ENCODE assay signal across 8 cellular contexts in the genomic region with DNA sequence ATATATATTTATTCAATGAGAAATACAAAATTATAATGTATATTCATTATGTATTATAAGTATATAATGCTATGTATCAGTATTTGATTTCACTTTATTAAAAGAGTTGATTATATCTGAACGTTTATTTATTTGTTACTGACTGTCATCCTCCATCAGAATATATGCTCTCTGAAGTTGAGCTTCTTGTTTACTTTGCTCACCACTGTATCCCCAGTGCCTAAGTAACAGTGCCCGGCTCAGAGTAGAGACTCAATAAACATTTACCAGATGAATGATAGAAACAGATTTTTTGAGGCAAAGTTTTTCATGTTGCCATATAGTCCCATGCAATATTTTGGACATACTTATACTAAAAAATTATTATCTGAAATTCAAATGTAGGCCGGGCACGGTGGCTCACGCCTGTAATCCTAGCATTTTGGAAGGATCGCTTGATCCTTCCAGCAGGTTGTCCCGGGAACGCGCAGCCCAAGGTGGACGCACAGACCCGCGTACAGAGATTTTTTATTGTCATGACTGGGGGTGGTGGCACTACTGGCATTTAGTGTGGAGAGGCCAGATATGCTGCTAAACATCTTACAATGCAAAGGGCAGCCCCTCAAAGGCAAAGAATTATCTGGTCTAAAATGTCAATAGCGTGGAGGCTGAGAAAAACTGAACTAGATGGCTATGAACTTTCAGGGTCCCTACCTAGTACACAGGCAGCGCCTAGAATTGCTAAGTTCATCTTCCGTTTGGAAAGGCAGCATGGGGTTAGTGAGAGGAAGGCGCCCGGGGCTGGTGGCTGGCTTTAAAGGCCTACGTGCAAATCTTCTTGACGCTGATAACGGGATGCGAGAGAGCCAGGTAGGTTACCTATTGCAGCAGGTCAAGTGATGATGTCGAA. TPM values are rescaled to one million over a fixed set of nuclear protein-coding genes. Genes with fewer than 3 reads are reported as not detected.
DNase-seq lines count a peak whose midpoint lies in the region; ATAC-seq and TF ChIP-seq lines count a peak whose summit lies in the region.

No MANE protein-coding gene starts in this region.

- H3K4me2 ChIP-seq in fibroblast of lung (ENCODE audit: extremely low read depth, insufficient read depth, low read length) (peak overlapping the region; percentile 97), trophoblast cell (ENCODE audit: low read length) (peak overlapping the region; percentile 89)

- H3K27ac ChIP-seq in Peyer's patch (peak overlapping the region; percentile 46 to 95 (median 88)), fibroblast of lung (ENCODE audit: insufficient read depth, low read length) (peak overlapping the region; percentile 44), trophoblast cell (ENCODE audit: low read depth, low read length) (no peak overlapping the region)

- H3K9me3 ChIP-seq in Peyer's patch (no peaks in the 10 kb centered on the region), fibroblast of lung (ENCODE audit: control insufficient read depth, insufficient read depth, low read depth, low read length) (no peaks in the 10 kb centered on the region), trophoblast cell (ENCODE audit: insufficient read depth, low read depth, low read length) (no peaks in the 10 kb centered on the region)

- no peak overlapping the region for H2AK5ac ChIP-seq in trophoblast cell (ENCODE audit: low read length)

- H2AFZ ChIP-seq in fibroblast of lung (ENCODE audit: low read length) (peak overlapping the region; percentile 99), trophoblast cell (ENCODE audit: insufficient read depth, low read length, poor library complexity) (peak overlapping the region; percentile 89)

- ATAC-seq in HG02678 (IDR thresholded peaks at IDR 0.05; ENCODE audit: unreplicated experiment) = peak; percentile 23

- peaks cover 41% of the 10 kb centered on the region for H3K79me2 ChIP-seq in fibroblast of lung (ENCODE audit: control insufficient read depth, insufficient read depth, low read length)
- H3K79me2 ChIP-seq in trophoblast cell (ENCODE audit: control insufficient read depth, insufficient read depth, low read length, poor library complexity) = peaks cover 8% of the 10 kb centered on the region

- H3K4me3 ChIP-seq in Peyer's patch (peak overlapping the region; percentile 74 to 99 (median 94)), fibroblast of lung (replicated peaks in 1 of 4; ENCODE audit: control extremely low read depth in 1 of 4, insufficient read depth in 1 of 4, low read depth in 3 of 4, low read length in 4 of 4) (peak overlapping the region; percentile 65 to 93 (median 86)), trophoblast cell (ENCODE audit: low read depth, low read length) (peak overlapping the region; percentile 80)

- peak overlapping the region; percentile 40 for H4K12ac ChIP-seq in trophoblast cell (ENCODE audit: low read depth, low read length)

- H3K9ac ChIP-seq in fibroblast of lung (ENCODE audit: insufficient read depth, low read length) (peak overlapping the region; percentile 34), trophoblast cell (ENCODE audit: low read length) (peak overlapping the region; percentile 78)

- peaks cover 0 to 29% (median 5%) of the 10 kb centered on the region in 4 donors for H3K4me1 ChIP-seq in Peyer's patch
- H3K4me1 ChIP-seq in fibroblast of lung (ENCODE audit: control insufficient read depth, extremely low read depth, insufficient read depth, low read length) = peaks cover 2% of the 10 kb centered on the region
- H3K4me1 ChIP-seq in trophoblast cell (ENCODE audit: control insufficient read depth in 1 of 2, insufficient read depth in 2 of 2, low read length in 2 of 2) = peaks cover 0 to 3% of the 10 kb centered on the region in 2 experiments

- H3K27me3 ChIP-seq in Peyer's patch (no peaks in the 10 kb centered on the region), fibroblast of lung (ENCODE audit: control insufficient read depth, insufficient read depth, low read length) (no peaks in the 10 kb centered on the region), trophoblast cell (ENCODE audit: insufficient read depth, low read length) (no peaks in the 10 kb centered on the region)

- H3K4ac ChIP-seq in trophoblast cell (ENCODE audit: low read depth, low read length) = no peak overlapping the region

- H4K20me1 ChIP-seq in fibroblast of lung (ENCODE audit: control insufficient read depth, extremely low read depth, insufficient read depth, low read length) = no peaks in the 10 kb centered on the region

- no peak for TF ChIP-seq CTCF in Peyer's patch (IDR thresholded peaks at IDR 0.05)
- TF ChIP-seq CTCF in fibroblast of lung (conservative IDR thresholded peaks at IDR 0.05 in 1 of 2, IDR thresholded peaks at IDR 0.05 in 1 of 2; ENCODE audit: low read depth in 1 of 2, low read length in 2 of 2) = no peak

- DNase-seq in NCI-H510A treated with DMSO at 0.1 percent for 48 hours (lab: John Stamatoyannopoulos, UW) (peak; percentile 55), NCI-H510A (lab: John Stamatoyannopoulos, UW) (no peak), Peyer's patch (peak in 1 of 3 donors; percentile 17), fibroblast of lung (ENCODE audit: low read depth in 2 of 2) (no peak), trophoblast cell (no peak), mesenteric fat pad (ENCODE audit: low spot score) (no peak), cerebellar nuclear complex (lab: John Stamatoyannopoulos, UW) (no peak)

- no CpG with 5 or more reads among the region's 22 CpGs for WGBS in trophoblast cell (ENCODE audit: extremely low coverage, insufficient coverage, insufficient read length)

- no peak overlapping the region for H3K14ac ChIP-seq in trophoblast cell (ENCODE audit: low read length)

- no peak for TF ChIP-seq POLR2A in Peyer's patch (IDR thresholded peaks at IDR 0.05)

- H4K8ac ChIP-seq in trophoblast cell (ENCODE audit: low read depth, low read length) = peak overlapping the region; percentile 91

- H2BK5ac ChIP-seq in trophoblast cell (ENCODE audit: low read depth, low read length, poor library complexity) = no peak overlapping the region

- no peak overlapping the region for H2BK120ac ChIP-seq in trophoblast cell (ENCODE audit: insufficient read depth, low read length, poor library complexity)

- H3K18ac ChIP-seq in trophoblast cell (ENCODE audit: low read length) = no peak overlapping the region

- H2BK12ac ChIP-seq in trophoblast cell (ENCODE audit: low read length) = no peak overlapping the region

- H3K79me1 ChIP-seq in trophoblast cell (ENCODE audit: low read length) = peaks cover 8% of the 10 kb centered on the region

- H3K23ac ChIP-seq in trophoblast cell (ENCODE audit: low read length) = no peak overlapping the region

- no peaks in the 10 kb centered on the region for H3K36me3 ChIP-seq in Peyer's patch
- H3K36me3 ChIP-seq in fibroblast of lung (ENCODE audit: control insufficient read depth, insufficient read depth, low read length) = no peaks in the 10 kb centered on the region
- H3K36me3 ChIP-seq in trophoblast cell (ENCODE audit: control insufficient read depth in 1 of 2, insufficient read depth in 2 of 2, low read length in 2 of 2) = no peaks in the 10 kb centered on the region

- H4K91ac ChIP-seq in trophoblast cell (ENCODE audit: low read depth, low read length) = peak overlapping the region; percentile 13

RNA-seq across cellular contexts. Expression of a gene that starts 0.7 kb away (rescaled TPM):
- total RNA-seq in Peyer's patch (10 to 100 TPM in 3 of 4 donors, 1 to 10 TPM in 1; 3.3 to 14.7 (median 12.7) TPM), fibroblast of lung (6.7 and 7.3 TPM in 2 replicates), mesenteric fat pad (7.5 TPM)
- polyA plus RNA-seq in fibroblast of lung = 6.4 and 10.6 TPM in 2 replicates
- 7.3 and 9.3 TPM in 2 replicates for polyA plus RNA-seq in fibroblast of lung (2012)
- 1.0 and 1.6 TPM in 2 replicates for polyA minus RNA-seq in fibroblast of lung (ENCODE audit: low replicate concordance)
- 8.2 and 8.8 TPM in 2 replicates for polyA plus RNA-seq in trophoblast cell (2013)

RNA-seq across cellular contexts. Expression of a gene that starts 31.0 kb away (rescaled TPM):
- total RNA-seq in Peyer's patch (10 to 100 TPM; 15.8 to 64.4 (median 31.5) TPM), fibroblast of lung (54.4 and 64.1 TPM in 2 replicates), mesenteric fat pad (59.8 TPM)
- polyA plus RNA-seq in fibroblast of lung = 109 and 129 TPM in 2 replicates
- polyA plus RNA-seq in fibroblast of lung (2012) = 80.1 and 92.7 TPM in 2 replicates
- polyA minus RNA-seq in fibroblast of lung (ENCODE audit: low replicate concordance) = 7.1 and 12.7 TPM in 2 replicates
- polyA plus RNA-seq in trophoblast cell (2013) = 34.9 and 37.4 TPM in 2 replicates

RNA-seq across cellular contexts. Expression of a gene that starts 31.0 kb away (rescaled TPM):
- 100 to 1,000 TPM; 142 to 948 (median 674) TPM for total RNA-seq in Peyer's patch
- total RNA-seq in fibroblast of lung = 74.2 and 126 TPM in 2 replicates
- polyA plus RNA-seq in fibroblast of lung = 137 and 191 TPM in 2 replicates
- 97.3 and 130 TPM in 2 replicates for polyA plus RNA-seq in fibroblast of lung (2012)
- polyA minus RNA-seq in fibroblast of lung (ENCODE audit: low replicate concordance) = 11.2 and 16.9 TPM in 2 replicates
- polyA plus RNA-seq in trophoblast cell (2013) = 40.7 and 43.8 TPM in 2 replicates
- total RNA-seq in mesenteric fat pad = 53.0 TPM
